In the genomic region with DNA sequence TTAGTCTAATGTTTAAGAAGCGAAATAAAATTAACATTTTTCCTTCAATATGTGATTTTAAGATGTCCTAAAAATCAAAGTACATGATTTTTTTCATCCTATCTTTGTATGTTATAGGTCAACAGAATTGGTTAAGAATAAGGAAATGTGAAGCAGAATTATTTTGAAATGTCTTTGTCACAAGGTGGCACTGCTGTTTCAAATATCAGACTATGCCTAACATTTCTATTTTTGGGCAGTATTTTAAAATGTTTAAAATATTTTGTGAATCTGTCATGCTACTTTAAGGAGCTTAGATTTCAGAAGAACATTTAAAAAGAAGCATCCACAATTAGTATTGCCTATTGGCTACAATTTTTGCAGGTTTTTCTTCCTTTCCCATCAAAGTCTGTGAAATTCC, we compare ENCODE assay signal across 10 cellular contexts. TPM values are rescaled to one million over a fixed set of nuclear protein-coding genes. Genes with fewer than 3 reads are reported as not detected.
DNase-seq lines count a peak whose midpoint lies in the region; ATAC-seq and TF ChIP-seq lines count a peak whose summit lies in the region.
"Had no signal": no experiment of that assay in that cellular context is flagged by ENCODE, and none has a peak within 500 bp of the region (broad histone marks: within the 10 kb centered on the region; RNA-seq: fewer than 3 reads in every experiment).

No MANE protein-coding gene starts in this region.

- H3K36me3 ChIP-seq in brain microvascular endothelial cell (replicated peaks) = no peaks in the 10 kb centered on the region

- no peaks in the 10 kb centered on the region for H3K4me1 Mint-ChIP-seq in activated T-cell treated with anti-CD3 and anti-CD28 coated beads, Interleukin-2, amount 50 U/mL, for 24 hours (ENCODE audit: low read depth)

- H3K4me3 ChIP-seq in brain microvascular endothelial cell (ENCODE audit: low read depth, low read length) = no peak overlapping the region

- no peak overlapping the region for H3K27ac ChIP-seq in brain microvascular endothelial cell

- no peak for TF ChIP-seq CTCF in brain microvascular endothelial cell (IDR thresholded peaks at IDR 0.05; ENCODE audit: low read depth, low read length, missing control alignments)

- peaks cover 12% of the 10 kb centered on the region for H3K9me3 Mint-ChIP-seq in activated T-cell treated with anti-CD3 and anti-CD28 coated beads, Interleukin-2, amount 50 U/mL, for 24 hours

- H3K27me3 ChIP-seq in brain microvascular endothelial cell (replicated peaks) = no peaks in the 10 kb centered on the region

- no peak overlapping the region for H3K27ac Mint-ChIP-seq in activated T-cell treated with anti-CD3 and anti-CD28 coated beads, Interleukin-2, amount 50 U/mL, for 24 hours

- peak; percentile 34 for DNase-seq in DMS153 treated with DMSO at 0.1 percent for 48 hours (lab: John Stamatoyannopoulos, UW; ENCODE audit: unreplicated experiment)
- peak; percentile 31 for DNase-seq in HT-29 (ENCODE audit: low spot score)
- peak; percentile 4 for DNase-seq in RPMI7951 (ENCODE audit: low read depth)
- peak; percentile 9 for DNase-seq in left kidney (ENCODE audit: low read depth, low spot score)
- DNase-seq in C1 segment of cervical spinal cord (lab: John Stamatoyannopoulos, UW) = no peak
- DNase-seq in brain microvascular endothelial cell = no peak
- no peak for DNase-seq in activated T-cell treated with anti-CD3 and anti-CD28 coated beads, Interleukin-2, amount 50 U/mL, for 24 hours
- DNase-seq: left cardiac atrium had no signal

- H3K27me3 Mint-ChIP-seq in activated T-cell treated with anti-CD3 and anti-CD28 coated beads, Interleukin-2, amount 50 U/mL, for 24 hours = no peaks in the 10 kb centered on the region

- no peak overlapping the region for H3K4me3 Mint-ChIP-seq in activated T-cell treated with anti-CD3 and anti-CD28 coated beads, Interleukin-2, amount 50 U/mL, for 24 hours

- in situ Hi-C loops in brain microvascular endothelial cell (cut with HindIII; ENCODE audit: low pct_ligation_motif_present, low sequenced_read_pairs) = no loop called here

- no peaks in the 10 kb centered on the region for H3K36me3 Mint-ChIP-seq in activated T-cell treated with anti-CD3 and anti-CD28 coated beads, Interleukin-2, amount 50 U/mL, for 24 hours (ENCODE audit: low read depth)

- ATAC-seq in GM21576 (IDR thresholded peaks at IDR 0.05; ENCODE audit: unreplicated experiment) = no peak
- ATAC-seq: left cardiac atrium had no signal

RNA-seq across cellular contexts. Expression of a gene that starts 38.7 kb away (rescaled TPM):
- not detected in 2 replicates for total RNA-seq in HT-29 (2014; rRNA removed; shearing (Covaris generic))
- not detected in 2 replicates for total RNA-seq in RPMI7951 (2014; rRNA removed; shearing (Covaris generic))
- total RNA-seq: left cardiac atrium; T-helper 2 cell treated with Interferon-gamma antibody and Interleukin-4, amounts not matched to agents 100 ng/mL and 5 ng/mL, for 36 hours had no signal

Comparison
In these comparisons a context has a peak if more than half of its experiments do, and no peak if none do; other contexts are left out.
1. DNase-seq: peak in DMS153 treated with DMSO at 0.1 percent for 48 hours (single experiment), HT-29 (single experiment), RPMI7951 (single experiment) and left kidney (single experiment); none in C1 segment of cervical spinal cord (0 of 14), brain microvascular endothelial cell (single experiment) and activated T-cell treated with anti-CD3 and anti-CD28 coated beads, Interleukin-2, amount 50 U/mL, for 24 hours (single experiment).